ENCODE assay signal across 12 cellular contexts in the genomic region with DNA sequence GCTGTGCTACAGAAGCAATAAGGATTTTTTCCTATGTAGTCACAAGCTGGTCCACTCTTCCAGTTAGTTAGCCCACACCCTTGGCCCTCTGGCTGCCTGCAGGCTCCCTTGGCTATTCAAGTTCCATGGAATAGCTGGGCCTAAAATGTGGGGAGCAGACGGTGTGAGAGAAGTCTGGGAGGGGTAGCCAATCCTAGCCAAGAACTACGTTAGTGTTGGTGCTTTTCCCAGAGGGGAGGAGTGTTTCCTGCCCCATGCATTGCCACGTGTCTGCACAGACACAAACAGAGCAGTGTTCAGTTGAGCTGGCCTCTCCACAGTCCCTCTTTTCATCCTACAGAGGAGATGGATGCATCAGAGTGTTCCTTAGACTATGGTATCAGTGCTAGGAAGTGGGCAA. TPM values are rescaled to one million over a fixed set of nuclear protein-coding genes. Genes with fewer than 3 reads are reported as not detected.
A peak's percentile ranks its signal among the peaks of the same experiment; 100 is the strongest.
DNase-seq lines count a peak whose midpoint lies in the region; ATAC-seq and TF ChIP-seq lines count a peak whose summit lies in the region.
"Had no signal": no experiment of that assay in that cellular context is flagged by ENCODE, and none has a peak within 500 bp of the region (broad histone marks: within the 10 kb centered on the region; RNA-seq: fewer than 3 reads in every experiment).

No MANE protein-coding gene starts in this region.

- peaks cover 30% of the 10 kb centered on the region for H3K36me3 Mint-ChIP-seq in mesothelial cell of epicardium

- H3F3A ChIP-seq in GM23248 (ENCODE audit: insufficient read depth): peaks cover 97% of the 10 kb centered on the region

- H3K27ac Mint-ChIP-seq in mesothelial cell of epicardium: no peak overlapping the region

- H3K9me3 Mint-ChIP-seq in mesothelial cell of epicardium: peaks cover 22% of the 10 kb centered on the region

- H3K9me2 ChIP-seq in GM23248 (ENCODE audit: insufficient read depth): no peaks in the 10 kb centered on the region

- peak overlapping the region; percentile 57 for H3K4me2 ChIP-seq in GM23248 (ENCODE audit: unreplicated experiment)

- H3K9me3 ChIP-seq in GM23248 (ENCODE audit: low read depth) (no peaks in the 10 kb centered on the region), right atrium auricular region (peaks cover 5 to 25% of the 10 kb centered on the region in 2 donors)

- H3K36me3 ChIP-seq in GM23248 (ENCODE audit: low read depth) (peaks cover 13% of the 10 kb centered on the region; the same call in 1 of the 2 replicates), right atrium auricular region (no peaks in the 10 kb centered on the region)

- DNase-seq in GM23248: peak; percentile 93
- DNase-seq in cerebellar cortex (ENCODE audit: low spot score): peak; percentile 22
- DNase-seq in right atrium auricular region (ENCODE audit: low spot score): peak; percentile 81
- DNase-seq in stromal cell of bone marrow (ENCODE audit: low read depth): peak; percentile 95
- no peak for DNase-seq in mesothelial cell of epicardium (ENCODE audit: low spot score in 2 of 2, unreplicated experiment in 2 of 2)
- DNase-seq in cortex of kidney (lab: John Stamatoyannopoulos, UW): no peak
- DNase-seq in activated gamma-delta T cell (lab: John Stamatoyannopoulos, UW): no peak
- DNase-seq: activated T-cell treated with anti-CD3 and anti-CD28 coated beads, Interleukin-2, amount 50 U/mL, for 4 hours; DMS79 treated with DMSO at 0.1 percent for 48 hours; effector memory CD4-positive, alpha-beta T cell; HCEC 1CT had no signal

- WGBS in GM23248 (ENCODE audit: low coverage in 1 of 2, low lambda C conversion rate in 2 of 2, missing lambda C conversion rate in 2 of 2), 2 experiments: 0% methylated on average over 3 of the region's 3 CpGs

- peaks cover 16% of the 10 kb centered on the region for H3K4me1 Mint-ChIP-seq in mesothelial cell of epicardium

- in situ Hi-C loops in GM23248 (cut with MboI): no loop called here

- H3K9ac ChIP-seq in GM23248: peak overlapping the region; percentile 71

- no peaks in the 10 kb centered on the region for H3K27me3 ChIP-seq in GM23248 (replicated peaks; ENCODE audit: insufficient read depth)
- no peaks in the 10 kb centered on the region for H3K27me3 ChIP-seq in right atrium auricular region

- H3K4me3 ChIP-seq in GM23248 (no peak overlapping the region), right atrium auricular region (no peak overlapping the region)

- H3K27ac ChIP-seq in GM23248 (peak overlapping the region; percentile 93), right atrium auricular region (peak overlapping the region in 1 of 2 donors; percentile 47)

- H2AFZ ChIP-seq in GM23248: no peak overlapping the region

- no peaks in the 10 kb centered on the region for H3K27me3 Mint-ChIP-seq in mesothelial cell of epicardium (ENCODE audit: low read depth)

- H4K20me1 ChIP-seq in GM23248 (ENCODE audit: insufficient read depth): no peaks in the 10 kb centered on the region

- TF ChIP-seq CTCF in right atrium auricular region (IDR thresholded peaks at IDR 0.05): no peak
- no peak for TF ChIP-seq CTCF in mesothelial cell of epicardium (IDR thresholded peaks at IDR 0.05; ENCODE audit: unreplicated experiment)

- H3K4me1 ChIP-seq in GM23248 (ENCODE audit: insufficient read depth): peaks cover 90% of the 10 kb centered on the region
- H3K4me1 ChIP-seq in right atrium auricular region: peaks cover 0 to 27% of the 10 kb centered on the region in 2 donors

- H3K4me3 Mint-ChIP-seq in mesothelial cell of epicardium: no peak overlapping the region
- H3K4me3 Mint-ChIP-seq: activated T-cell treated with anti-CD3 and anti-CD28 coated beads, Interleukin-2, amount 50 U/mL, for 4 hours had no signal

- ATAC-seq in HG03342 (IDR thresholded peaks at IDR 0.05; ENCODE audit: unreplicated experiment): no peak
- ATAC-seq: activated T-cell treated with anti-CD3 and anti-CD28 coated beads, Interleukin-2, amount 50 U/mL, for 4 hours had no signal

- peaks cover 86% of the 10 kb centered on the region for H3K79me2 ChIP-seq in GM23248 (ENCODE audit: insufficient read depth)

RNA-seq across cellular contexts. Expression of gene IPO9, which starts 59.0 kb away (rescaled TPM):
- total RNA-seq in GM23248 (2014; rRNA removed; shearing (Covaris generic)): 17.6 and 18.3 TPM in 2 replicates
- polyA plus RNA-seq in GM23248 (2016; fragmentation: Nextera tagmentation; extraction: Ambion mirVana): 52.4 and 53.8 TPM in 2 replicates
- 10 to 100 TPM; 10.7 to 15.6 TPM for total RNA-seq in right atrium auricular region
- 80.1 to 87.8 TPM (median 84.9 TPM) in 3 replicates for total RNA-seq in mesothelial cell of epicardium

Comparison
In these comparisons a context has a peak if more than half of its experiments do, and no peak if none do; other contexts are left out.
1. DNase-seq: peak in GM23248 (single experiment), cerebellar cortex (single experiment), right atrium auricular region (single experiment) and stromal cell of bone marrow (single experiment); none in mesothelial cell of epicardium (0 of 2), cortex of kidney (single experiment) and activated gamma-delta T cell (single experiment).